1 cellular context compared by ENCODE assay signal in genomic region chr1:29243023-29243862, GRCh38.
TF ChIP-seq lines count a peak whose summit lies in the region.

No MANE protein-coding gene starts in this region.

TF ChIP-seq in IMR-90, 13 proteins besides CTCF, POLR2A, EP300 and RAD21:
- TF ChIP-seq CEBPB (IDR thresholded peaks at IDR 0.05; ENCODE audit: low read depth, low read length) (no peak), FOS (IDR thresholded peaks at IDR 0.05; ENCODE audit: low read depth, low read length) (no peak), SMC3 (IDR thresholded peaks at IDR 0.05; ENCODE audit: low read depth, low read length) (no peak), BHLHE40 (IDR thresholded peaks at IDR 0.05; ENCODE audit: low read depth, low read length) (no peak), RFX5 (IDR thresholded peaks at IDR 0.05; ENCODE audit: low read depth, low read length) (no peak)
